Comparison of ENCODE assay signal across 24 cellular contexts in the genomic region with DNA sequence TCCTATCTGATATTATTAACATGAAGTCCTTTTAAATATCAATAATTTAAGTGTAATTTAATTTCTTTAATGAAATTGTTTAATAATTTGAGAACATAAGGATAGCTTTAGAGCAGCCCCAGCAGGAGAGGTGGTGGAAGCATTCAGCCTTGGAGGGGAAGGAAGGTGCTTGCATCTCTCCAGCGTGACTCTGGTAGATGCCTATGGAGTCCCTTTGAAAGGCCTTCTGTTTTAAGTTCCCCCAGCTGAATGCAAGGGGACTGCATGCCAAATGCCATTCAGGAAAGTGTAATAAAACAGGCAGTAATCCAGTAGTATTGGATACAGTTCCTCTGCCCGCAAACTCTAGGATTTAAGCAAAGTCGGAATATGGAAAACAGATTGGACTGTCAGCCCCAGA.
"Had no signal": no experiment of that assay in that cellular context is flagged by ENCODE, and none has a peak within 500 bp of the region (broad histone marks: within the 10 kb centered on the region; RNA-seq: fewer than 3 reads in every experiment).

No MANE protein-coding gene starts in this region.

- H3K4me3 ChIP-seq: body of pancreas, esophagus squamous epithelium, gastroesophageal sphincter had no signal

- DNase-seq: activated CD4-positive, alpha-beta memory T cell treated with anti-CD3 and anti-CD28 coated beads, Interleukin-2, amount 10 ng/mL, durations not matched to agents 7 days and 5 days; activated CD4-positive, alpha-beta T cell treated with anti-CD3 and anti-CD28 coated beads for 1 hour; activated CD4-positive, alpha-beta T cell treated with anti-CD3 and anti-CD28 coated beads for 4 hours; activated CD4-positive, alpha-beta T cell treated with anti-CD3 and anti-CD28 coated beads, Interleukin-2, amount 10 ng/mL, durations not matched to agents 7 days and 5 days; activated CD4-positive, alpha-beta T cell treated with anti-CD3 and anti-CD28 coated beads, Interleukin-2, amount 50 U/mL, for 4 hours; activated CD8-positive, alpha-beta memory T cell treated with anti-CD3 and anti-CD28 coated beads, Interleukin-2, amount 50 U/mL, for 48 hours; activated effector memory CD4-positive, alpha-beta T cell treated with Interleukin-2 at 50 U/mL for 16 hours; activated gamma-delta T cell treated with Interleukin-2 at 50 U/mL for 16 hours; activated naive CD4-positive, alpha-beta T cell treated with anti-CD3 and anti-CD28 coated beads, Interleukin-2, amount 50 U/mL, for 16 hours; activated naive CD4-positive, alpha-beta T cell treated with Interleukin-2 at 50 U/mL for 16 hours; activated T-cell treated with anti-CD3 and anti-CD28 coated beads, Interleukin-2, amount 50 U/mL, for 4 hours; amniotic stem cell; body of pancreas; caudate nucleus; cortex of kidney; dermis blood vessel endothelial cell; effector CD4-positive, alpha-beta T cell; esophagus squamous epithelium; foreskin melanocyte; T-helper 2 cell had no signal

- H3K36me3 Mint-ChIP-seq: activated naive CD8-positive, alpha-beta T cell had no signal

- H3K4me1 ChIP-seq: body of pancreas, esophagus squamous epithelium, gastroesophageal sphincter had no signal

- H3K4me1 Mint-ChIP-seq: activated CD4-positive, alpha-beta memory T cell treated with anti-CD3 and anti-CD28 coated beads, Interleukin-2, amount 10 ng/mL, durations not matched to agents 7 days and 5 days; activated CD4-positive, alpha-beta T cell treated with anti-CD3 and anti-CD28 coated beads, Interleukin-2, amount 10 ng/mL, durations not matched to agents 7 days and 5 days; activated T-helper 17 cell treated with anti-CD3 and anti-CD28 coated beads, Interleukin-2, amount 50 U/mL, for 72 hours had no signal

- H3K36me3 ChIP-seq: esophagus squamous epithelium, gastroesophageal sphincter had no signal

- H3K27me3 ChIP-seq: body of pancreas, esophagus squamous epithelium, gastroesophageal sphincter had no signal

- H3K27ac Mint-ChIP-seq: activated CD4-positive, alpha-beta memory T cell treated with anti-CD3 and anti-CD28 coated beads, Interleukin-2, amount 10 ng/mL, durations not matched to agents 7 days and 5 days; activated CD4-positive, alpha-beta T cell treated with anti-CD3 and anti-CD28 coated beads, Interleukin-2, amount 10 ng/mL, durations not matched to agents 7 days and 5 days; activated naive CD8-positive, alpha-beta T cell; activated T-helper 17 cell treated with anti-CD3 and anti-CD28 coated beads, Interleukin-2, amount 50 U/mL, for 72 hours had no signal

- H3K9me3 Mint-ChIP-seq: activated CD4-positive, alpha-beta memory T cell treated with anti-CD3 and anti-CD28 coated beads, Interleukin-2, amount 10 ng/mL, durations not matched to agents 7 days and 5 days; activated CD4-positive, alpha-beta T cell treated with anti-CD3 and anti-CD28 coated beads, Interleukin-2, amount 10 ng/mL, durations not matched to agents 7 days and 5 days; activated T-cell treated with anti-CD3 and anti-CD28 coated beads, Interleukin-2, amount 50 U/mL, for 4 hours; activated T-helper 17 cell treated with anti-CD3 and anti-CD28 coated beads, Interleukin-2, amount 50 U/mL, for 72 hours had no signal

- H3K9me3 ChIP-seq: body of pancreas, esophagus squamous epithelium, gastroesophageal sphincter had no signal

- H3K27ac ChIP-seq: body of pancreas, epithelial cell of prostate, esophagus squamous epithelium, gastroesophageal sphincter had no signal

- H3K27me3 Mint-ChIP-seq: activated CD4-positive, alpha-beta memory T cell treated with anti-CD3 and anti-CD28 coated beads, Interleukin-2, amount 10 ng/mL, durations not matched to agents 7 days and 5 days had no signal

- H3K4me3 Mint-ChIP-seq: activated CD4-positive, alpha-beta memory T cell treated with anti-CD3 and anti-CD28 coated beads, Interleukin-2, amount 10 ng/mL, durations not matched to agents 7 days and 5 days; activated CD4-positive, alpha-beta T cell treated with anti-CD3 and anti-CD28 coated beads, Interleukin-2, amount 10 ng/mL, durations not matched to agents 7 days and 5 days; activated naive CD8-positive, alpha-beta T cell; activated T-cell treated with anti-CD3 and anti-CD28 coated beads, Interleukin-2, amount 50 U/mL, for 4 hours; activated T-helper 17 cell treated with anti-CD3 and anti-CD28 coated beads, Interleukin-2, amount 50 U/mL, for 72 hours had no signal

- ATAC-seq: activated T-cell treated with anti-CD3 and anti-CD28 coated beads, Interleukin-2, amount 50 U/mL, for 4 hours; activated T-helper 17 cell treated with anti-CD3 and anti-CD28 coated beads, Interleukin-2, amount 50 U/mL, for 72 hours; body of pancreas; gastroesophageal sphincter had no signal
